8 cellular contexts compared by ENCODE assay signal in the genomic region with DNA sequence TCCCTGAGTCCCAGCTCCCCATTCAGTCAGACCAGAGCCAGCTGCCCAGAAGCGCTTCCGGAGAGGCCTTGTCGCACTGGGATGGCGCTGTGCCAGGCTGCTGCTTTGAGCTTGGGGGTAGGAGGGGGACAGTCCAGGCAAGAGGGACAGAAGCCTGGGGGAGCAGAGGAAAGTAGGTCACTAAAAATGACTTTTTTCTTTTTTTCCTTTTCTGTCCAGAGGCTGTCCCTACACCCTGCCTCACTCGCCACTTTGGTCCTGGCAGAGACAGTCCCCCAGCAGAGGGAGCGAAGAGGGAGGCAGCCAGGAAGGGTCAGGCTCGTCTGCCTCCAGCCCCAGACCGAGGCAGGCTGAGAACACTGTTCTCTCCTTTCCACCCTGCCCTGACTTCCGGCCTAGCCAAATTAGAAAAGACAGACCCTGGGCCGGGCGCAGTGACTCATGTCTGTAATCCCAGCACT. TPM values are rescaled to one million over a fixed set of nuclear protein-coding genes. Genes with fewer than 3 reads are reported as not detected.
A peak's percentile ranks its signal among the peaks of the same experiment; 100 is the strongest.
DNase-seq lines count a peak whose midpoint lies in the region; ATAC-seq and TF ChIP-seq lines count a peak whose summit lies in the region.

No MANE protein-coding gene starts in this region.

- no peak overlapping the region for H3K4me3 Mint-ChIP-seq in nephron

- WGBS in esophagus squamous epithelium, 2 donors = 75 to 80% methylated on average over 2 to 5 of the region's 11 CpGs

- H3K4me3 ChIP-seq in A673 (ENCODE audit: low read depth, low read length, poor library complexity, severe bottlenecking) (no peak overlapping the region), Peyer's patch (no peak overlapping the region), esophagus squamous epithelium (no peak overlapping the region)

- H3K36me3 ChIP-seq in A673 (ENCODE audit: insufficient read depth, low read length, poor library complexity, severe bottlenecking) (no peaks in the 10 kb centered on the region), Peyer's patch (peaks cover 0 to 12% (median 0%) of the 10 kb centered on the region in 3 donors), esophagus squamous epithelium (peaks cover 0 to 36% (median 0%) of the 10 kb centered on the region in 3 donors)

- intact Hi-C loops in A673 (cut with micrococcal nuclease; ENCODE audit: unreplicated experiment) (no loop called here), esophagus squamous epithelium (cut with DNase I) (no loop called here)

- H3K4me1 ChIP-seq in A673 (ENCODE audit: insufficient read depth, low read length, poor library complexity, severe bottlenecking) (peaks cover 10% of the 10 kb centered on the region), Peyer's patch (peaks cover 0 to 35% (median 0%) of the 10 kb centered on the region in 4 donors), esophagus squamous epithelium (peaks cover 23 to 90% (median 53%) of the 10 kb centered on the region in 3 donors)

- peaks cover 93% of the 10 kb centered on the region for H3K4me1 Mint-ChIP-seq in nephron

- BruUV-seq in A673 (replicated peaks; lab: Mats Ljungman, UMichigan) = no TSS peak

- H3K27ac Mint-ChIP-seq in nephron = peak overlapping the region; percentile 97 to 100 (median 100)

- no peak for TF ChIP-seq POLR2A in Peyer's patch (IDR thresholded peaks at IDR 0.05)
- TF ChIP-seq POLR2A in esophagus squamous epithelium (IDR thresholded peaks at IDR 0.05) = no peak

- H3K9me3 ChIP-seq in A673 (ENCODE audit: low read depth, low read length, poor library complexity, severe bottlenecking) (no peaks in the 10 kb centered on the region), Peyer's patch (no peaks in the 10 kb centered on the region), esophagus squamous epithelium (no peaks in the 10 kb centered on the region)

- DNase-seq in A673 (ENCODE audit: low spot score) = no peak
- DNase-seq in Peyer's patch = no peak
- no peak for DNase-seq in esophagus squamous epithelium (lab: John Stamatoyannopoulos, UW)
- no peak for DNase-seq in 8988T
- DNase-seq in T1000 (lab: John Stamatoyannopoulos, UW) = no peak
- DNase-seq in stimulated activated naive CD8-positive, alpha-beta T cell treated with anti-CD3 and anti-CD28 coated beads, Interleukin-15, Interleukin-2, amounts not matched to agents 100 U/mL and 50 U/mL, for 24 hours = no peak
- no peak for DNase-seq in NOMO-1 treated with dmso at 0.1 percent for 144 hours (lab: John Stamatoyannopoulos, UW; ENCODE audit: unreplicated experiment)

- peaks cover 25% of the 10 kb centered on the region for H3K36me3 Mint-ChIP-seq in nephron (ENCODE audit: low read depth)

- H3K27ac ChIP-seq in A673 (ENCODE audit: low read depth, low read length, poor library complexity, severe bottlenecking) = peak overlapping the region; percentile 67
- peak overlapping the region; percentile 50 to 85 (median 65) for H3K27ac ChIP-seq in Peyer's patch
- peak overlapping the region; percentile 61 to 92 (median 86) for H3K27ac ChIP-seq in esophagus squamous epithelium

- TF ChIP-seq CTCF in A673 (conservative IDR thresholded peaks at IDR 0.05; ENCODE audit: low read depth, low read length) = no peak
- no peak for TF ChIP-seq CTCF in Peyer's patch (IDR thresholded peaks at IDR 0.05)
- TF ChIP-seq CTCF in esophagus squamous epithelium (IDR thresholded peaks at IDR 0.05) = no peak
- no peak for TF ChIP-seq CTCF in nephron (IDR thresholded peaks at IDR 0.05; ENCODE audit: unreplicated experiment in 3 of 3)

- POLR2A ChIA-PET in A673 (lab: Charles Lee; ENCODE audit: low non-redundant PET) = no interaction called here

- H3K9me3 Mint-ChIP-seq in nephron = no peaks in the 10 kb centered on the region

- no peak for ATAC-seq in stimulated activated naive CD8-positive, alpha-beta T cell treated with anti-CD3 and anti-CD28 coated beads, Interleukin-15, Interleukin-2, amounts not matched to agents 100 U/mL and 50 U/mL, for 24 hours

- H3K27me3 Mint-ChIP-seq in nephron (ENCODE audit: low read depth) = no peaks in the 10 kb centered on the region

- CTCF ChIA-PET in A673 (lab: Charles Lee) = no interaction called here

- H3K27me3 ChIP-seq in A673 (replicated peaks; ENCODE audit: insufficient read depth, low read depth, low read length, poor library complexity) (no peaks in the 10 kb centered on the region), Peyer's patch (no peaks in the 10 kb centered on the region), esophagus squamous epithelium (no peaks in the 10 kb centered on the region)

RNA-seq across cellular contexts. Expression of a gene that starts 15.8 kb away (rescaled TPM):
- total RNA-seq in A673 (2021) (29.4 and 32.0 TPM in 2 replicates), Peyer's patch (100 to 1,000 TPM in 3 of 4 donors, 10 to 100 TPM in 1; 88.3 to 154 (median 119) TPM), esophagus squamous epithelium (10 to 100 TPM; 27.6 to 75.9 (median 48.8) TPM)
